ENCODE assay signal across 8 cellular contexts in the genomic region with DNA sequence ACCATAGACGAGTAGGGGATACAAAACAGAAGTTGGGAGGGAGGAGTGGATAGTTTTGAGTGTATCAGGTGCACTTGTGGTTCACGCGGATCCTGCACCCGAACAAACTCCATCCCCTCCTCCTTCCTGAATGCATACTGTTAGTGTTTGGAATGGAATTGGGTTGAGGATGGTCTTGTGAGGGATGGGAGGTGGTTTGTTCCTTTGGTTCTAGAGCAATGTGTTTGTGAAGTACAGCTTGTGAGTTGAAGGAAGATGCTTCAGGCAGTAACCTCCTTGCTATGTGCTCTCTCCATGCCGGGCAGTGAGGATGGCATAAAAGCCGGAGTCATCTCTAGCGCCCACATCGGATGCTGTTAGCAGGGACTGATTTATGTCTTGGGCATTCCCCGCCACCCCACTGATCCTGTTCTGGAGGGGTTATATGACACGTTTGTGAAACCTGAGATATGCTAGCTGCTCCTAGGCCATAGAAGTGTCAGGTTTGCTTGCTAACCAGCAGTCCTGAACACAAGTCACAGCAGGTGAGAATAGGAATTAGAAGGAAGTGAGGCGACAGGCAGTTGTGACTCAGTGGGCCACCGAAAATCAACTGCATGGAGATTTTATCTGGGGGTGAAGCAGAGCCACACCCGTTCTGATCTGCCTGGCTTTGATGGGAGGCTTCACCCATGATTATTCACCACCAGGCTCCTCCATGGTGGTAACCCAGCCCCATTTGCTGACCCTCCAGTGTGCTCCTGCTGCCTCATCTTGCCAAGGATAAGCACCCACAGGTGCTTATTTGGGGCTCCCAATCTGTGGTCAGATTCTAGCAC. TPM values are rescaled to one million over a fixed set of nuclear protein-coding genes. Genes with fewer than 3 reads are reported as not detected.
DNase-seq lines count a peak whose midpoint lies in the region; ATAC-seq lines count a peak whose summit lies in the region.

No MANE protein-coding gene starts in this region.

- H3K4me1 Mint-ChIP-seq in activated naive CD8-positive, alpha-beta T cell treated with anti-CD3 and anti-CD28 coated beads for 36 hours: peaks cover 52% of the 10 kb centered on the region
- peaks cover 73 to 74% of the 10 kb centered on the region in 2 donors for H3K4me1 Mint-ChIP-seq in immature natural killer cell

- peak; percentile 21 for DNase-seq in NCI-H1436 (lab: John Stamatoyannopoulos, UW)
- DNase-seq in NCI-H1436 treated with DMSO at 0.1 percent for 48 hours (lab: John Stamatoyannopoulos, UW): no peak
- DNase-seq in OCI-M1 (lab: John Stamatoyannopoulos, UW): peak; percentile 43
- DNase-seq in activated naive CD8-positive, alpha-beta T cell treated with anti-CD3 and anti-CD28 coated beads for 36 hours: peak; percentile 67
- peak; percentile 43 to 53 (median 43) for DNase-seq in immature natural killer cell
- DNase-seq in stimulated activated CD4-positive, alpha-beta T cell treated with anti-CD3 and anti-CD28 coated beads, Interleukin-1b, Interleukin-23, amount 100 ng/mL, for 48 hours: peak; percentile 81
- no peak for DNase-seq in left lobe of liver (ENCODE audit: low spot score)

- no peak for ATAC-seq in left lobe of liver
- ATAC-seq in GM21786 (IDR thresholded peaks at IDR 0.05; ENCODE audit: unreplicated experiment): no peak

- H3K27ac Mint-ChIP-seq in activated naive CD8-positive, alpha-beta T cell treated with anti-CD3 and anti-CD28 coated beads for 36 hours: peak overlapping the region; percentile 89
- H3K27ac Mint-ChIP-seq in immature natural killer cell: peak overlapping the region; percentile 91 to 96 (median 95)

- peaks cover 24% of the 10 kb centered on the region for H3K36me3 Mint-ChIP-seq in activated naive CD8-positive, alpha-beta T cell treated with anti-CD3 and anti-CD28 coated beads for 36 hours
- peaks cover 0 to 3% (median 0%) of the 10 kb centered on the region in 3 donors for H3K36me3 Mint-ChIP-seq in immature natural killer cell

- H3K9me3 Mint-ChIP-seq in activated naive CD8-positive, alpha-beta T cell treated with anti-CD3 and anti-CD28 coated beads for 36 hours: peaks cover 3% of the 10 kb centered on the region
- H3K9me3 Mint-ChIP-seq in immature natural killer cell: no peaks in the 10 kb centered on the region

- peak overlapping the region; percentile 88 for H3K4me3 Mint-ChIP-seq in activated naive CD8-positive, alpha-beta T cell treated with anti-CD3 and anti-CD28 coated beads for 36 hours
- H3K4me3 Mint-ChIP-seq in immature natural killer cell: peak overlapping the region; percentile 95 to 97 (median 97)

- no peaks in the 10 kb centered on the region for H3K27me3 Mint-ChIP-seq in activated naive CD8-positive, alpha-beta T cell treated with anti-CD3 and anti-CD28 coated beads for 36 hours
- peaks cover 9 to 30% (median 14%) of the 10 kb centered on the region in 3 donors for H3K27me3 Mint-ChIP-seq in immature natural killer cell (ENCODE audit: low read depth in 3 of 3)

RNA-seq across cellular contexts. Expression of a gene that starts 2.2 kb away (rescaled TPM):
- total RNA-seq in activated naive CD8-positive, alpha-beta T cell treated with anti-CD3 and anti-CD28 coated beads for 36 hours: 10 to 100 TPM; 28.3 to 32.0 TPM
- 10 to 100 TPM in 1 of 3 donors, 1 to 10 TPM in 2; 4.1 to 12.5 (median 5.6) TPM for polyA plus RNA-seq in immature natural killer cell
- 29.7 TPM for total RNA-seq in left lobe of liver

RNA-seq across cellular contexts. Expression of a gene that starts 37.2 kb away (rescaled TPM):
- total RNA-seq in activated naive CD8-positive, alpha-beta T cell treated with anti-CD3 and anti-CD28 coated beads for 36 hours: 1 to 10 TPM in 1 of 2 experiments, under 1 TPM in 1; 0.90 to 1.0 TPM
- 1 to 10 TPM in 2 of 3 donors, not detected in 1; 1.8 to 3.7 TPM for polyA plus RNA-seq in immature natural killer cell
- total RNA-seq in left lobe of liver: 0.38 TPM

RNA-seq across cellular contexts. Expression of a gene that starts 40.7 kb away (rescaled TPM):
- total RNA-seq in activated naive CD8-positive, alpha-beta T cell treated with anti-CD3 and anti-CD28 coated beads for 36 hours: under 1 TPM in 1 of 2 experiments, not detected in 1; 0.48 TPM
- polyA plus RNA-seq in immature natural killer cell: under 1 TPM in 2 of 3 donors, not detected in 1; 0.26 to 0.66 TPM
- 0.18 TPM for total RNA-seq in left lobe of liver

Comparison
In these comparisons a context has a peak if more than half of its experiments do, and no peak if none do; other contexts are left out.
1. DNase-seq: peak in NCI-H1436 (single experiment), OCI-M1 (single experiment), activated naive CD8-positive, alpha-beta T cell treated with anti-CD3 and anti-CD28 coated beads for 36 hours (single experiment), immature natural killer cell (3 of 3) and stimulated activated CD4-positive, alpha-beta T cell treated with anti-CD3 and anti-CD28 coated beads, Interleukin-1b, Interleukin-23, amount 100 ng/mL, for 48 hours (single experiment); none in NCI-H1436 treated with DMSO at 0.1 percent for 48 hours (single experiment) and left lobe of liver (single experiment).